8 cellular contexts compared by ENCODE assay signal in genomic region chr15:31391687-31392671, GRCh38.
A peak's percentile ranks its signal among the peaks of the same experiment; 100 is the strongest.
DNase-seq lines count a peak whose midpoint lies in the region; ATAC-seq and TF ChIP-seq lines count a peak whose summit lies in the region.

No MANE protein-coding gene starts in this region.

- H3K27me3 ChIP-seq in SJCRH30 = no peaks in the 10 kb centered on the region

- no peaks in the 10 kb centered on the region for H3K9me3 ChIP-seq in SJCRH30 (replicated peaks)

- TF ChIP-seq POLR2A in GM19099 (IDR thresholded peaks at IDR 0.05; ENCODE audit: extremely low read depth, insufficient read length, low read depth) = peak; percentile 41

- H3K4me3 ChIP-seq in SJCRH30 = peak overlapping the region; percentile 59

- H3K27ac ChIP-seq in SJCRH30 (peak overlapping the region; percentile 16; the same call in 1 of the 2 replicates), temporal lobe (ENCODE audit: low read depth, low read length) (peak overlapping the region; percentile 27)

- DNase-seq in AML-193 (lab: John Stamatoyannopoulos, UW) (peak; percentile 7 to 8), SJCRH30 (peak; percentile 67 to 76), germinal center (ENCODE audit: low spot score) (peak; percentile 75), occipital lobe (lab: John Stamatoyannopoulos, UW) (peak; percentile 52)
- peak; percentile 73 for DNase-seq in activated gamma-delta T cell treated with anti-CD3 and anti-CD28 coated beads, Interleukin-2, amount 50 U/mL, for 16 hours (ENCODE audit: low read depth)

- H3K36me3 ChIP-seq in SJCRH30 = no peaks in the 10 kb centered on the region

- H3K4me1 ChIP-seq in SJCRH30 = peaks cover 19% of the 10 kb centered on the region

- ATAC-seq in HG03342 (IDR thresholded peaks at IDR 0.05; ENCODE audit: unreplicated experiment) = peak; percentile 88

Comparison
In these comparisons a context has a peak if more than half of its experiments do, and no peak if none do; other contexts are left out.
1. Peak in every context shown above with its lines: DNase-seq, ATAC-seq, H3K4me3 ChIP-seq and H3K27ac ChIP-seq.
2. DNase-seq: peak in every context shown above with its lines; median percentile 75 in germinal center; 73 in activated gamma-delta T cell treated with anti-CD3 and anti-CD28 coated beads, Interleukin-2, amount 50 U/mL, for 16 hours; 72 in SJCRH30; 52 in occipital lobe; 8 in AML-193.